Comparison of ENCODE assay signal across 10 cellular contexts in the genomic region with DNA sequence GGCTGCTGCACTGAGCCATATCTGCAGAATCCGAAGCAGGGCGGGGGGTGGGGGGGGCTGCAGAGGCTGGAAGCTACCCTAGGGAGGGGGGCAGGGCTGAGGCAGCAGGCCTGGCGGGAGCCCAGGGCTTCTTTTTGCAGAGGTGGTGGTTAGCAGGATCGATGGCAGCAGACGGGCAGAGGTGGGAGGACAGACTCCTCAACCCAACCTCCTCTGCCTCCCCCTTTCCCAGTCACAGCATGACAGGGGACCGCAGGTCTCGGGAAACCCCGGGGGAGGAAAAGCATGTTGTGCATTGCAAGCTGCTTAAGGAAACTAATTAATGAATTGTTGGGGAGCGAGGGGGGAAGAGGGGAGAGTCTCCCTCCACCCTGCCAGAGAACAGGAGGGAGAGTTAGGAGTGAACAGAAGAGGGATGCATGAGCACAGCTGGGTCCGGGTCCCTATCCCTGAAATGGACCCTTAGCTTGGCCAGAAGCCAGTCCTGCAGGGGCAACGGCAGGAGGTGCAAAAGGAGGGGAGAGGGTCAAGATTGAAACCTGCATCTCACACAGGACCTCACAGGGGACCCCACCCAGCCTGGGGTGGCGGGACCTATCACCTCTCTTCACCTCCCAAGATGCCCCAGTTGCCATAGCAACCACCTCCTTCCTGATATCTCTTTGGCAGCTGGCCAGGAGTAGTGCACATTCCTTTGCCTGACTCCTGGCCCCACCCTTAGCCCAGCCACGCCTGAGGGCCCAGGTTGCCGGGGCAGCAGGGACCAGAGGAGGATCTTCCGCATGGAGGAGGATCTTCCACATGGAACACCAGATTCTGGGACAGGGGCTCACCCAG. TPM values are rescaled to one million over a fixed set of nuclear protein-coding genes. Genes with fewer than 3 reads are reported as not detected.
DNase-seq lines count a peak whose midpoint lies in the region; ATAC-seq, FAIRE-seq and TF ChIP-seq lines count a peak whose summit lies in the region.
"Had no signal": no experiment of that assay in that cellular context is flagged by ENCODE, and none has a peak within 500 bp of the region (broad histone marks: within the 10 kb centered on the region; RNA-seq: fewer than 3 reads in every experiment).

No MANE protein-coding gene starts in this region.

- no peaks in the 10 kb centered on the region for H3K9me1 ChIP-seq in K562 (ENCODE audit: control insufficient read depth, insufficient read depth, low read length)

- H3K27me3 Mint-ChIP-seq in activated T-helper 2 cell treated with anti-CD3 and anti-CD28 coated beads, Interferon-gamma antibody, Interleukin-2, Interleukin-4, amounts not matched to agents 10 μg/mL and 5 μg/mL and 100 μg/mL, durations not matched to agents 14 hours and 24 hours and 36 hours (ENCODE audit: low read depth), result peaks cover 24% of the 10 kb centered on the region

- in situ Hi-C loops in K562 (cut with MboI), result no loop called here

- H4K20me1 ChIP-seq in K562 (replicated peaks; ENCODE audit: control insufficient read depth, insufficient read depth, low read length), result peaks cover 12% of the 10 kb centered on the region

- H3K9me3 ChIP-seq in HEK293 (ENCODE audit: control insufficient read depth, insufficient read depth, low read depth, low read length) (no peaks in the 10 kb centered on the region), K562 (replicated peaks; ENCODE audit: control insufficient read depth, insufficient read depth, low read depth, low read length) (no peaks in the 10 kb centered on the region)

- no peaks in the 10 kb centered on the region; a peak in 1 of 5 replicates for H3K27me3 ChIP-seq in K562 (ENCODE audit: control insufficient read depth in 2 of 2, insufficient read depth in 2 of 2, low read length in 2 of 2)

- H3K9me3 Mint-ChIP-seq in activated T-helper 2 cell treated with anti-CD3 and anti-CD28 coated beads, Interferon-gamma antibody, Interleukin-2, Interleukin-4, amounts not matched to agents 10 μg/mL and 5 μg/mL and 100 μg/mL, durations not matched to agents 14 hours and 24 hours and 36 hours, result no peaks in the 10 kb centered on the region
- H3K9me3 Mint-ChIP-seq: stimulated activated effector memory CD8-positive, alpha-beta T cell treated with anti-CD3 and anti-CD28 coated beads, Interleukin-12 subunit alpha, Interleukin-12 subunit beta, amount 100 ng/mL, for 72 hours had no signal

- BruUV-seq in K562 (replicated peaks; lab: Mats Ljungman, UMichigan), result no TSS peak

- intact Hi-C loops in K562 (cut with micrococcal nuclease), result loop anchor here (5.0 kb wide), 1 partner anchor 122 kb away; the partner anchor contains the start of gene USF2
- intact Hi-C loops in activated T-helper 2 cell treated with anti-CD3 and anti-CD28 coated beads, Interferon-gamma antibody, Interleukin-2, Interleukin-4, amounts not matched to agents 10 μg/mL and 5 μg/mL and 100 μg/mL, durations not matched to agents 14 hours and 24 hours and 36 hours (cut with micrococcal nuclease), result loop anchor here (5.0 kb wide), 1 partner anchor 122 kb away; the partner anchor contains the start of gene USF2

- no peak overlapping the region for H3K4me2 ChIP-seq in K562 (ENCODE audit: insufficient read depth, low read length)

- FAIRE-seq in K562 (lab: Jason Lieb, UNC) (peak; percentile 86), GM12892 (lab: Jason Lieb, UNC) (no peak)

- TF ChIP-seq RAD21 in K562 (CRISPR knock-in tag; conservative IDR thresholded peaks at IDR 0.05 in 1 of 2, IDR thresholded peaks at IDR 0.05 in 1 of 2), result no peak; a peak in 1 of 4 replicates

- no peak overlapping the region for H3K9ac ChIP-seq in K562 (ENCODE audit: insufficient read depth in 1 of 2, low read depth in 2 of 2, low read length in 2 of 2)

- H3K4me3 ChIP-seq in HEK293 (ENCODE audit: low read depth, low read length) (no peak overlapping the region), K562 (no peak overlapping the region)

- ATAC-seq in K562, result peak; percentile 31
- ATAC-seq: stimulated activated effector memory CD8-positive, alpha-beta T cell treated with anti-CD3 and anti-CD28 coated beads, Interleukin-12 subunit alpha, Interleukin-12 subunit beta, amount 100 ng/mL, for 72 hours had no signal

- H2AFZ ChIP-seq in K562 (ENCODE audit: low read depth, low read length), result no peak overlapping the region

- TF ChIP-seq CTCF in HEK293 (tag by site-specific recombination; IDR thresholded peaks at IDR 0.05) (no peak), K562 (IDR thresholded peaks at IDR 0.05 in 2 of 3, conservative IDR thresholded peaks at IDR 0.05 in 1 of 3; ENCODE audit: insufficient read depth in 2 of 3, low read depth in 1 of 3, low read length in 3 of 3) (no peak)

- TF ChIP-seq POLR2A in K562 (conservative IDR thresholded peaks at IDR 0.05) (no peak), GM12892 (IDR thresholded peaks at IDR 0.05; ENCODE audit: low read depth, low read length) (no peak)

- CTCF ChIA-PET in HEK293 (lab: Yijun Ruan, JAX) (interaction anchor here (0.5 to 4.7 kb wide), 14 partner anchors 9 to 593 kb away, joined by 3 to 82 read pairs (median 4); partner anchors contain the start of genes FXYD3, FXYD5, LGI4 and USF2), K562 (lab: Yijun Ruan, JAX; ENCODE audit: low intra/inter-chr PET ratio) (no interaction called here)

- no peaks in the 10 kb centered on the region; a peak in 1 of 3 replicates for H3K36me3 ChIP-seq in HEK293 (ENCODE audit: control insufficient read depth in 2 of 2, insufficient read depth in 1 of 2, low read length in 2 of 2)
- H3K36me3 ChIP-seq in K562 (ENCODE audit: control insufficient read depth, insufficient read depth, low read length), result peaks cover 8% of the 10 kb centered on the region; the same call in 2 of the 3 replicates

- H3K27ac ChIP-seq in HEK293 (ENCODE audit: extremely low read depth, low read depth, low read length) (no peak overlapping the region), K562 (ENCODE audit: extremely low read depth, low read depth, low read length) (no peak overlapping the region)

- no peaks in the 10 kb centered on the region for H3K36me3 Mint-ChIP-seq in activated T-helper 2 cell treated with anti-CD3 and anti-CD28 coated beads, Interferon-gamma antibody, Interleukin-2, Interleukin-4, amounts not matched to agents 10 μg/mL and 5 μg/mL and 100 μg/mL, durations not matched to agents 14 hours and 24 hours and 36 hours (ENCODE audit: low read depth)
- H3K36me3 Mint-ChIP-seq: stimulated activated effector memory CD8-positive, alpha-beta T cell treated with anti-CD3 and anti-CD28 coated beads, Interleukin-12 subunit alpha, Interleukin-12 subunit beta, amount 100 ng/mL, for 72 hours had no signal

- peak; percentile 84 for DNase-seq in 8988T
- DNase-seq in K562 (ENCODE audit: extremely low read depth in 1 of 4, low spot score in 3 of 4), result peak; percentile 87 to 95 (median 88)
- DNase-seq in GM12892 (ENCODE audit: insufficient read length), result no peak
- no peak for DNase-seq in KG1 (lab: John Stamatoyannopoulos, UW)
- no peak for DNase-seq in activated T-helper 2 cell treated with anti-CD3 and anti-CD28 coated beads, Interferon-gamma antibody, Interleukin-2, Interleukin-4, amounts not matched to agents 10 μg/mL and 5 μg/mL and 100 μg/mL, durations not matched to agents 14 hours and 24 hours and 36 hours (ENCODE audit: low spot score)
- DNase-seq: cerebellar nuclear complex, SHP77 had no signal

- H3K4me1 Mint-ChIP-seq in activated T-helper 2 cell treated with anti-CD3 and anti-CD28 coated beads, Interferon-gamma antibody, Interleukin-2, Interleukin-4, amounts not matched to agents 10 μg/mL and 5 μg/mL and 100 μg/mL, durations not matched to agents 14 hours and 24 hours and 36 hours (ENCODE audit: low read depth), result peaks cover 21% of the 10 kb centered on the region

- no peak overlapping the region for H3K4me3 Mint-ChIP-seq in activated T-helper 2 cell treated with anti-CD3 and anti-CD28 coated beads, Interferon-gamma antibody, Interleukin-2, Interleukin-4, amounts not matched to agents 10 μg/mL and 5 μg/mL and 100 μg/mL, durations not matched to agents 14 hours and 24 hours and 36 hours (ENCODE audit: low read depth)
- H3K4me3 Mint-ChIP-seq: stimulated activated effector memory CD8-positive, alpha-beta T cell treated with anti-CD3 and anti-CD28 coated beads, Interleukin-12 subunit alpha, Interleukin-12 subunit beta, amount 100 ng/mL, for 72 hours had no signal

- POLR2A ChIA-PET in HEK293 (lab: Yijun Ruan, JAX) (interaction anchor here (1.5 to 2.0 kb wide), 3 partner anchors 10 to 21 kb away, joined by 4 to 8 read pairs (median 8); partner anchors contain the start of genes FXYD5 and LGI4), K562 (lab: Yijun Ruan, JAX) (interaction anchor here (0.6 to 1.0 kb wide), 2 partner anchors 14 to 317 kb away, joined by 3 read pairs; no protein-coding TSS in a partner anchor)

- peaks cover 36% of the 10 kb centered on the region for H3K4me1 ChIP-seq in HEK293 (ENCODE audit: control insufficient read depth, insufficient read depth, low read length)
- H3K4me1 ChIP-seq in K562 (replicated peaks in 1 of 2; ENCODE audit: control insufficient read depth in 2 of 2, insufficient read depth in 2 of 2, low read length in 2 of 2), result peaks cover 13 to 43% of the 10 kb centered on the region in 2 experiments

- TF ChIP-seq EP300 in K562 (IDR thresholded peaks at IDR 0.05; ENCODE audit: low read length), result no peak

- H3K79me2 ChIP-seq in K562 (ENCODE audit: control insufficient read depth, insufficient read depth, low read length), result no peaks in the 10 kb centered on the region

- WGBS in K562 (ENCODE audit: insufficient coverage, low coverage, missing lambda C conversion rate), result 6% methylated on average over 11 of the region's 15 CpGs

- H3K27ac Mint-ChIP-seq in activated T-helper 2 cell treated with anti-CD3 and anti-CD28 coated beads, Interferon-gamma antibody, Interleukin-2, Interleukin-4, amounts not matched to agents 10 μg/mL and 5 μg/mL and 100 μg/mL, durations not matched to agents 14 hours and 24 hours and 36 hours, result no peak overlapping the region
- H3K27ac Mint-ChIP-seq: stimulated activated effector memory CD8-positive, alpha-beta T cell treated with anti-CD3 and anti-CD28 coated beads, Interleukin-12 subunit alpha, Interleukin-12 subunit beta, amount 100 ng/mL, for 72 hours had no signal

RNA-seq across cellular contexts. Expression of gene FXYD7, which starts 1.8 kb away (rescaled TPM):
- total RNA-seq in K562 (2011; cell fraction: chromatin; rRNA removed; ENCODE audit: low replicate concordance), result 0.39 and 0.76 TPM in 2 replicates
- not detected in 2 replicates for total RNA-seq in K562 (2011; cell fraction: nucleolus; rRNA removed)
- total RNA-seq in K562 (2011; cell fraction: nucleoplasm; rRNA removed), result not detected in 2 replicates
- total RNA-seq in K562 (2014; rRNA removed) (not detected in 2 replicates), K562 (2014; rRNA removed; fragmentation: Illumina TruSeq; extraction: Trizol) (not detected in 2 replicates), K562 (2015; rRNA removed; fragmentation: Illumina TruSeq; extraction: Trizol) (0.26 and 0.36 TPM in 2 replicates), K562 (2021) (0.27 and 0.80 TPM in 2 replicates)
- polyA plus RNA-seq in K562 (2011; rRNA removed) (0.18 and 0.26 TPM in 2 replicates), K562 (2014; fragmentation: Illumina TruSeq; extraction: Trizol) (0.28 TPM in 1 of 2 replicates, not detected in the other), K562 (2014; fragmentation: Nextera tagmentation; extraction: Ambion mirVana) (under 1 TPM; 0.10 to 0.13 TPM), K562 (2014; rRNA removed) (0.32 and 0.46 TPM in 2 replicates)
- 0.24 and 0.51 TPM in 2 replicates for polyA plus RNA-seq in K562 (2011; cell fraction: cytosol; rRNA removed)
- 0.48 and 1.2 TPM in 2 replicates for polyA plus RNA-seq in K562 (2011; cell fraction: nucleus; rRNA removed)
- polyA plus RNA-seq in K562 (2012), result 1.4 and 1.5 TPM in 2 replicates
- not detected in 2 replicates for polyA minus RNA-seq in K562 (2011; rRNA and poly(A)+ RNA removed)
- not detected in 2 replicates for polyA minus RNA-seq in K562 (2011; cell fraction: cytosol; rRNA and poly(A)+ RNA removed)
- not detected in 2 replicates for polyA minus RNA-seq in K562 (2011; cell fraction: nucleus; rRNA and poly(A)+ RNA removed)
- not detected for polyA plus RNA-seq in GM12892 (2012; ENCODE audit: missing spikeins)
- 0.28 TPM in 1 of 2 replicates, not detected in the other for total RNA-seq in activated T-helper 2 cell treated with anti-CD3 and anti-CD28 coated beads, Interferon-gamma antibody, Interleukin-2, Interleukin-4, amounts not matched to agents 10 μg/mL and 5 μg/mL and 100 μg/mL, durations not matched to agents 14 hours and 24 hours and 36 hours
- total RNA-seq: myocyte had no signal

RNA-seq across cellular contexts. Expression of gene FXYD1, which starts 6.2 kb away (rescaled TPM):
- 0.67 TPM in 1 of 2 replicates, not detected in the other for total RNA-seq in K562 (2011; cell fraction: chromatin; rRNA removed; ENCODE audit: low replicate concordance)
- total RNA-seq in K562 (2011; cell fraction: nucleolus; rRNA removed), result 0.50 TPM in 1 of 2 replicates, not detected in the other
- total RNA-seq in K562 (2011; cell fraction: nucleoplasm; rRNA removed), result not detected in 2 replicates
- total RNA-seq in K562 (2014; rRNA removed) (2.3 and 2.4 TPM in 2 replicates), K562 (2014; rRNA removed; fragmentation: Illumina TruSeq; extraction: Trizol) (not detected in 2 replicates), K562 (2015; rRNA removed; fragmentation: Illumina TruSeq; extraction: Trizol) (0.60 and 1.3 TPM in 2 replicates), K562 (2021) (1.7 and 2.7 TPM in 2 replicates)
- polyA plus RNA-seq in K562 (2011; rRNA removed) (0.40 and 0.66 TPM in 2 replicates), K562 (2014; fragmentation: Illumina TruSeq; extraction: Trizol) (0.71 and 2.1 TPM in 2 replicates), K562 (2014; fragmentation: Nextera tagmentation; extraction: Ambion mirVana) (not detected), K562 (2014; rRNA removed) (2.4 and 3.2 TPM in 2 replicates)
- 0.16 TPM in 1 of 2 replicates, not detected in the other for polyA plus RNA-seq in K562 (2011; cell fraction: cytosol; rRNA removed)
- polyA plus RNA-seq in K562 (2011; cell fraction: nucleus; rRNA removed), result 0.49 and 2.1 TPM in 2 replicates
- 2.1 and 4.4 TPM in 2 replicates for polyA plus RNA-seq in K562 (2012)
- not detected in 2 replicates for polyA minus RNA-seq in K562 (2011; rRNA and poly(A)+ RNA removed)
- polyA minus RNA-seq in K562 (2011; cell fraction: cytosol; rRNA and poly(A)+ RNA removed), result not detected in 2 replicates
- 0.67 TPM in 1 of 2 replicates, not detected in the other for polyA minus RNA-seq in K562 (2011; cell fraction: nucleus; rRNA and poly(A)+ RNA removed)
- not detected for polyA plus RNA-seq in GM12892 (2012; ENCODE audit: missing spikeins)
- total RNA-seq in activated T-helper 2 cell treated with anti-CD3 and anti-CD28 coated beads, Interferon-gamma antibody, Interleukin-2, Interleukin-4, amounts not matched to agents 10 μg/mL and 5 μg/mL and 100 μg/mL, durations not matched to agents 14 hours and 24 hours and 36 hours, result 0.71 TPM in 1 of 2 replicates, not detected in the other

RNA-seq across cellular contexts. Expression of gene FXYD5, which starts 9.7 kb away (rescaled TPM):
- 134 and 231 TPM in 2 replicates for total RNA-seq in K562 (2011; cell fraction: chromatin; rRNA removed; ENCODE audit: low replicate concordance)
- 240 and 311 TPM in 2 replicates for total RNA-seq in K562 (2011; cell fraction: nucleolus; rRNA removed)
- total RNA-seq in K562 (2011; cell fraction: nucleoplasm; rRNA removed), result 297 and 340 TPM in 2 replicates
- total RNA-seq in K562 (2014; rRNA removed) (174 and 300 TPM in 2 replicates), K562 (2014; rRNA removed; fragmentation: Illumina TruSeq; extraction: Trizol) (122 and 147 TPM in 2 replicates), K562 (2015; rRNA removed; fragmentation: Illumina TruSeq; extraction: Trizol) (252 and 264 TPM in 2 replicates), K562 (2021) (250 and 256 TPM in 2 replicates)
- polyA plus RNA-seq in K562 (2011; rRNA removed) (104 and 125 TPM in 2 replicates), K562 (2014; fragmentation: Illumina TruSeq; extraction: Trizol) (522 and 537 TPM in 2 replicates), K562 (2014; fragmentation: Nextera tagmentation; extraction: Ambion mirVana) (100 to 1,000 TPM; 125 to 198 TPM), K562 (2014; rRNA removed) (120 and 155 TPM in 2 replicates)
- 271 and 533 TPM in 2 replicates for polyA plus RNA-seq in K562 (2011; cell fraction: cytosol; rRNA removed)
- polyA plus RNA-seq in K562 (2011; cell fraction: nucleus; rRNA removed), result 105 and 188 TPM in 2 replicates
- 353 and 530 TPM in 2 replicates for polyA plus RNA-seq in K562 (2012)
- 93.8 and 163 TPM in 2 replicates for polyA minus RNA-seq in K562 (2011; rRNA and poly(A)+ RNA removed)
- 189 and 195 TPM in 2 replicates for polyA minus RNA-seq in K562 (2011; cell fraction: cytosol; rRNA and poly(A)+ RNA removed)
- polyA minus RNA-seq in K562 (2011; cell fraction: nucleus; rRNA and poly(A)+ RNA removed), result 55.6 and 58.4 TPM in 2 replicates
- 48.8 TPM for polyA plus RNA-seq in GM12892 (2012; ENCODE audit: missing spikeins)
- total RNA-seq in activated T-helper 2 cell treated with anti-CD3 and anti-CD28 coated beads, Interferon-gamma antibody, Interleukin-2, Interleukin-4, amounts not matched to agents 10 μg/mL and 5 μg/mL and 100 μg/mL, durations not matched to agents 14 hours and 24 hours and 36 hours, result 257 and 271 TPM in 2 replicates

RNA-seq across cellular contexts. Expression of gene LGI4, which starts 10.0 kb away (rescaled TPM):
- total RNA-seq in K562 (2011; cell fraction: chromatin; rRNA removed; ENCODE audit: low replicate concordance), result 1.9 TPM in 2 replicates
- 0.67 and 0.92 TPM in 2 replicates for total RNA-seq in K562 (2011; cell fraction: nucleolus; rRNA removed)
- total RNA-seq in K562 (2011; cell fraction: nucleoplasm; rRNA removed), result 0.88 and 0.92 TPM in 2 replicates
- total RNA-seq in K562 (2014; rRNA removed) (0.14 TPM in 1 of 2 replicates, not detected in the other), K562 (2014; rRNA removed; fragmentation: Illumina TruSeq; extraction: Trizol) (not detected in 2 replicates), K562 (2015; rRNA removed; fragmentation: Illumina TruSeq; extraction: Trizol) (not detected in 2 replicates), K562 (2021) (0.24 TPM in 1 of 2 replicates, not detected in the other)
- polyA plus RNA-seq in K562 (2011; rRNA removed) (0.29 and 0.73 TPM in 2 replicates), K562 (2014; fragmentation: Illumina TruSeq; extraction: Trizol) (0.30 and 0.33 TPM in 2 replicates), K562 (2014; fragmentation: Nextera tagmentation; extraction: Ambion mirVana) (not detected), K562 (2014; rRNA removed) (0.21 and 1.1 TPM in 2 replicates)
- 0.16 and 0.37 TPM in 2 replicates for polyA plus RNA-seq in K562 (2011; cell fraction: cytosol; rRNA removed)
- polyA plus RNA-seq in K562 (2011; cell fraction: nucleus; rRNA removed), result 3.1 and 4.6 TPM in 2 replicates
- 0.35 and 1.6 TPM in 2 replicates for polyA plus RNA-seq in K562 (2012)
- polyA minus RNA-seq in K562 (2011; rRNA and poly(A)+ RNA removed), result not detected in 2 replicates
- polyA minus RNA-seq in K562 (2011; cell fraction: cytosol; rRNA and poly(A)+ RNA removed), result not detected in 2 replicates
- polyA minus RNA-seq in K562 (2011; cell fraction: nucleus; rRNA and poly(A)+ RNA removed), result 0.54 TPM in 1 of 2 replicates, not detected in the other
- polyA plus RNA-seq in GM12892 (2012; ENCODE audit: missing spikeins), result not detected
- total RNA-seq in activated T-helper 2 cell treated with anti-CD3 and anti-CD28 coated beads, Interferon-gamma antibody, Interleukin-2, Interleukin-4, amounts not matched to agents 10 μg/mL and 5 μg/mL and 100 μg/mL, durations not matched to agents 14 hours and 24 hours and 36 hours, result 0.27 TPM in 1 of 2 replicates, not detected in the other

RNA-seq across cellular contexts. Expression of gene FXYD3, which starts 29.2 kb away (rescaled TPM):
- total RNA-seq in K562 (2011; cell fraction: chromatin; rRNA removed; ENCODE audit: low replicate concordance), result not detected in 2 replicates
- total RNA-seq in K562 (2011; cell fraction: nucleolus; rRNA removed), result not detected in 2 replicates
- total RNA-seq in K562 (2011; cell fraction: nucleoplasm; rRNA removed), result not detected in 2 replicates
- not detected in 2 replicates for total RNA-seq in K562 (2014; rRNA removed)
- total RNA-seq in K562 (2014; rRNA removed; fragmentation: Illumina TruSeq; extraction: Trizol), result not detected in 2 replicates
- not detected in 2 replicates for total RNA-seq in K562 (2015; rRNA removed; fragmentation: Illumina TruSeq; extraction: Trizol)
- total RNA-seq in K562 (2021), result 0.24 and 0.60 TPM in 2 replicates
- not detected in 2 replicates for polyA plus RNA-seq in K562 (2011; rRNA removed)
- polyA plus RNA-seq in K562 (2011; cell fraction: cytosol; rRNA removed), result not detected in 2 replicates
- polyA plus RNA-seq in K562 (2011; cell fraction: nucleus; rRNA removed), result not detected in 2 replicates
- polyA plus RNA-seq in K562 (2012), result 0.16 TPM in 1 of 2 replicates, not detected in the other
- polyA plus RNA-seq in K562 (2014; fragmentation: Illumina TruSeq; extraction: Trizol), result not detected in 2 replicates
- polyA plus RNA-seq in K562 (2014; fragmentation: Nextera tagmentation; extraction: Ambion mirVana), result not detected
- not detected in 2 replicates for polyA plus RNA-seq in K562 (2014; rRNA removed)
- polyA minus RNA-seq in K562 (2011; rRNA and poly(A)+ RNA removed), result not detected in 2 replicates
- not detected in 2 replicates for polyA minus RNA-seq in K562 (2011; cell fraction: cytosol; rRNA and poly(A)+ RNA removed)
- not detected in 2 replicates for polyA minus RNA-seq in K562 (2011; cell fraction: nucleus; rRNA and poly(A)+ RNA removed)
- not detected for polyA plus RNA-seq in GM12892 (2012; ENCODE audit: missing spikeins)
- not detected in 2 replicates for total RNA-seq in activated T-helper 2 cell treated with anti-CD3 and anti-CD28 coated beads, Interferon-gamma antibody, Interleukin-2, Interleukin-4, amounts not matched to agents 10 μg/mL and 5 μg/mL and 100 μg/mL, durations not matched to agents 14 hours and 24 hours and 36 hours

Comparison
In these comparisons a context has a peak if more than half of its experiments do, and no peak if none do; other contexts are left out.
1. DNase-seq: peak in 8988T (single experiment) and K562 (4 of 4); none in GM12892 (single experiment), KG1 (single experiment) and activated T-helper 2 cell treated with anti-CD3 and anti-CD28 coated beads, Interferon-gamma antibody, Interleukin-2, Interleukin-4, amounts not matched to agents 10 μg/mL and 5 μg/mL and 100 μg/mL, durations not matched to agents 14 hours and 24 hours and 36 hours (single experiment).